8 cellular contexts compared by ENCODE assay signal in the genomic region with DNA sequence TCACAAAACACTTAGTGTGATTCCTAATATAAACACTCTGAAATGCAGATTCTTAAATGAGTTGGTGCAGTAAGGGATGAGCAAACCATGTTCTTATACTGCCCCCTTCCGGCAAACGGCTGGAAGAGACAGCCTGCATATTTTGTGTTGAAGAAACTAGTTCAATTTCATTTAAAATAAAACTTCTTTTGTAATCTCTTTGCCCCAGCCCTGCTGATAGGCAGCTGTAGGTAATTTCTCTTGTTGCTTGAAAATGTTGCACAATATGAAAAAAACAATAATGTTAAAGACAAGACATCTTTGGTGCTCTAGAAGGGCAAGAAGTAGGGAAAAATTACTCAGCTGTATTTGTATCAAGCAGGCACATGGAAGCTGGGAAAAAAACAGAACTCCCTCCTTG.
DNase-seq lines count a peak whose midpoint lies in the region; ATAC-seq and TF ChIP-seq lines count a peak whose summit lies in the region.

No MANE protein-coding gene starts in this region.

- H3K79me2 ChIP-seq in neural cell (replicated peaks; ENCODE audit: insufficient read depth, low read length) = no peaks in the 10 kb centered on the region

- peak; percentile 94 for TF ChIP-seq RAD21 in neural cell (conservative IDR thresholded peaks at IDR 0.05)

- no peaks in the 10 kb centered on the region for H3K27me3 Mint-ChIP-seq in type B pancreatic cell

- H3K9ac ChIP-seq in neural cell (ENCODE audit: low read length) = no peak overlapping the region

- no peak overlapping the region for H3K27ac Mint-ChIP-seq in type B pancreatic cell

- H3K4me2 ChIP-seq in neural cell (ENCODE audit: low read length) = no peak overlapping the region

- no peaks in the 10 kb centered on the region for H3K4me1 Mint-ChIP-seq in type B pancreatic cell (ENCODE audit: unreplicated experiment)

- no peaks in the 10 kb centered on the region for H3K9me3 ChIP-seq in neural cell (ENCODE audit: low read length)

- TF ChIP-seq CTCF in AG09309 (IDR thresholded peaks at IDR 0.05; ENCODE audit: control insufficient read depth, insufficient read depth, low read depth, low read length, missing control alignments) (peak; percentile 76), GM12874 (IDR thresholded peaks at IDR 0.05; ENCODE audit: insufficient read depth, low read depth, low read length) (peak; percentile 61; the same call in 1 of the 2 replicates), neural cell (IDR thresholded peaks at IDR 0.05; ENCODE audit: poor library complexity, severe bottlenecking) (peak; percentile 91), type B pancreatic cell (conservative IDR thresholded peaks at IDR 0.05) (peak; percentile 96)

- no peaks in the 10 kb centered on the region for H3F3A ChIP-seq in neural cell (ENCODE audit: insufficient read depth, low read length, poor library complexity, severe bottlenecking)

- no peaks in the 10 kb centered on the region for H3K36me3 ChIP-seq in neural cell (ENCODE audit: insufficient read depth, low read length)

- no peak for TF ChIP-seq EP300 in neural cell (conservative IDR thresholded peaks at IDR 0.05; ENCODE audit: poor library complexity, severe bottlenecking)

- H3K4me3 ChIP-seq in AG09309 (ENCODE audit: control insufficient read depth, low read depth, low read length) = no peak overlapping the region
- H3K4me3 ChIP-seq in neural cell (ENCODE audit: low read length) = no peak overlapping the region

- no peaks in the 10 kb centered on the region for H4K20me1 ChIP-seq in neural cell (ENCODE audit: insufficient read depth)

- H2AFZ ChIP-seq in neural cell (ENCODE audit: low read depth, low read length) = no peak overlapping the region

- no peaks in the 10 kb centered on the region for H3K9me3 Mint-ChIP-seq in type B pancreatic cell

- no peak overlapping the region for H3K27ac ChIP-seq in neural cell (ENCODE audit: low read length)

- peak; percentile 77 for ATAC-seq in HG02798 (IDR thresholded peaks at IDR 0.05; ENCODE audit: poor library complexity, unreplicated experiment)
- ATAC-seq in esophagus mucosa = peak; percentile 50

- no peak overlapping the region for H3K4me3 Mint-ChIP-seq in type B pancreatic cell

- DNase-seq in AG09309 (ENCODE audit: low read depth) (peak; percentile 10), NCI-H345 treated with DMSO at 0.1 percent for 48 hours (lab: John Stamatoyannopoulos, UW; ENCODE audit: unreplicated experiment) (peak; percentile 12), type B pancreatic cell (ENCODE audit: extremely low spot score, unreplicated experiment) (no peak)
- peak; percentile 4 to 11 for DNase-seq in activated CD8-positive, alpha-beta memory T cell treated with anti-CD3 and anti-CD28 coated beads for 4 hours (ENCODE audit: low read depth in 2 of 2)

- H3K36me3 Mint-ChIP-seq in type B pancreatic cell = no peaks in the 10 kb centered on the region

- H3K27me3 ChIP-seq in neural cell (ENCODE audit: insufficient read depth, low read depth, low read length) = no peaks in the 10 kb centered on the region

- no peaks in the 10 kb centered on the region for H3K9me2 ChIP-seq in neural cell (ENCODE audit: insufficient read depth, low read length)

TF ChIP-seq in neural cell, 6 proteins besides CTCF, POLR2A, EP300 and RAD21:
- TF ChIP-seq EZH2 (IDR thresholded peaks at IDR 0.05; ENCODE audit: borderline replicate concordance, insufficient read depth, low read length, poor library complexity, severe bottlenecking) = no peak
- TF ChIP-seq SMC3 (conservative IDR thresholded peaks at IDR 0.05; ENCODE audit: poor library complexity) = peak; percentile 90
- no peak for TF ChIP-seq MXI1 (conservative IDR thresholded peaks at IDR 0.05; ENCODE audit: poor library complexity, severe bottlenecking)
- TF ChIP-seq TAF1 (IDR thresholded peaks at IDR 0.05; ENCODE audit: low read depth) = no peak
- no peak for TF ChIP-seq REST (IDR thresholded peaks at IDR 0.05; ENCODE audit: borderline replicate concordance)
- no peak for TF ChIP-seq POLR2AphosphoS5 (IDR thresholded peaks at IDR 0.05)
